8 cellular contexts compared by ENCODE assay signal in genomic region chr10:32346134-32346550, GRCh38. TPM values are rescaled to one million over a fixed set of nuclear protein-coding genes. Genes with fewer than 3 reads are reported as not detected.
DNase-seq lines count a peak whose midpoint lies in the region; ATAC-seq and TF ChIP-seq lines count a peak whose summit lies in the region.

No MANE protein-coding gene starts in this region.

- H3K4me3 Mint-ChIP-seq in natural killer cell treated with Interleukin-12 subunit alpha and Interleukin-12 subunit beta and Interleukin-15 and Interleukin-18, amount 100 ng/mL, for 72 hours = peak overlapping the region; percentile 89

- intact Hi-C loops in Panc1 (cut with micrococcal nuclease; ENCODE audit: unreplicated experiment) = loop anchor here (2.0 kb wide), 1 partner anchor 89 kb away; no protein-coding TSS in a partner anchor

- peaks cover 29% of the 10 kb centered on the region for H3K4me1 ChIP-seq in Panc1 (ENCODE audit: control insufficient read depth, insufficient read depth, low read length)

- peaks cover 19% of the 10 kb centered on the region for H3K36me3 ChIP-seq in KOPT-K1 (ENCODE audit: insufficient read depth, low read length)
- peaks cover 6% of the 10 kb centered on the region for H3K36me3 ChIP-seq in Panc1 (ENCODE audit: control insufficient read depth, insufficient read depth, low read length)

- TF ChIP-seq CTCF in Panc1 (IDR thresholded peaks at IDR 0.05) (peak; percentile 96), fibroblast of pulmonary artery (IDR thresholded peaks at IDR 0.05; ENCODE audit: low read length, missing control alignments) (peak; percentile 57)

- peak overlapping the region; percentile 95 to 96 for H3K27ac Mint-ChIP-seq in natural killer cell treated with Interleukin-12 subunit alpha and Interleukin-12 subunit beta and Interleukin-15 and Interleukin-18, amount 100 ng/mL, for 72 hours

- H3K4me3 ChIP-seq in Panc1 (ENCODE audit: low read depth in 2 of 2, low read length in 2 of 2) = peak overlapping the region; percentile 81 to 91
- peak overlapping the region; percentile 81 for H3K4me3 ChIP-seq in fibroblast of pulmonary artery (replicated peaks; ENCODE audit: low read depth, low read length)

- H3K27me3 ChIP-seq in Panc1 (ENCODE audit: control insufficient read depth, insufficient read depth, low read length) = no peaks in the 10 kb centered on the region

- DNase-seq in EH (ENCODE audit: low read depth) (peak; percentile 97), Panc1 (ENCODE audit: low read depth, low spot score) (peak; percentile 62), fibroblast of pulmonary artery (ENCODE audit: low read depth) (peak; percentile 97)
- peak; percentile 94 for DNase-seq in activated T-helper 9 cell treated with anti-CD3 and anti-CD28 coated beads, Interleukin-2, amount 50 U/mL, for 16 hours (ENCODE audit: low read depth)
- peak; percentile 98 for DNase-seq in natural killer cell treated with Interleukin-12 subunit alpha and Interleukin-12 subunit beta and Interleukin-15 and Interleukin-18, amount 100 ng/mL, for 72 hours (ENCODE audit: low spot score)
- peak; percentile 95 for DNase-seq in stimulated activated naive CD4-positive, alpha-beta T cell treated with Interleukin-2 at 50 U/mL for 16 hours (lab: John Stamatoyannopoulos, UW)

- POLR2A ChIA-PET in Panc1 (lab: Charles Lee) = interaction anchor here (0.6 kb wide), 1 partner anchor 94 kb away, joined by 5 read pairs; no protein-coding TSS in a partner anchor

- peak overlapping the region; percentile 99 for H3K27ac ChIP-seq in KOPT-K1 (ENCODE audit: low read depth, low read length, poor library complexity, severe bottlenecking)
- H3K27ac ChIP-seq in Panc1 (ENCODE audit: low read length) = peak overlapping the region; percentile 91

- peak; percentile 84 for ATAC-seq in GM21825 (IDR thresholded peaks at IDR 0.05; ENCODE audit: unreplicated experiment)
- peak; percentile 93 for ATAC-seq in Panc1
- peak; percentile 95 for ATAC-seq in natural killer cell treated with Interleukin-12 subunit alpha and Interleukin-12 subunit beta and Interleukin-15 and Interleukin-18, amount 100 ng/mL, for 72 hours

- H3K27me3 Mint-ChIP-seq in natural killer cell treated with Interleukin-12 subunit alpha and Interleukin-12 subunit beta and Interleukin-15 and Interleukin-18, amount 100 ng/mL, for 72 hours = no peaks in the 10 kb centered on the region

- H3K9me3 ChIP-seq in KOPT-K1 (ENCODE audit: insufficient read depth, low read length, poor library complexity, severe bottlenecking) (no peaks in the 10 kb centered on the region), Panc1 (ENCODE audit: control insufficient read depth, insufficient read depth, low read depth, low read length) (no peaks in the 10 kb centered on the region)

- no TSS peak for BruUV-seq in Panc1 (replicated peaks; lab: Mats Ljungman, UMichigan)

- no peaks in the 10 kb centered on the region for H3K9me3 Mint-ChIP-seq in natural killer cell treated with Interleukin-12 subunit alpha and Interleukin-12 subunit beta and Interleukin-15 and Interleukin-18, amount 100 ng/mL, for 72 hours

- peaks cover 4% of the 10 kb centered on the region for H3K36me3 Mint-ChIP-seq in natural killer cell treated with Interleukin-12 subunit alpha and Interleukin-12 subunit beta and Interleukin-15 and Interleukin-18, amount 100 ng/mL, for 72 hours

- H3K4me1 Mint-ChIP-seq in natural killer cell treated with Interleukin-12 subunit alpha and Interleukin-12 subunit beta and Interleukin-15 and Interleukin-18, amount 100 ng/mL, for 72 hours (ENCODE audit: low read depth in 2 of 2) = peaks cover 35 to 57% of the 10 kb centered on the region in 2 donors

- CTCF ChIA-PET in Panc1 (lab: Charles Lee) = interaction anchor here (0.6 kb wide), 1 partner anchor 78 kb away, joined by 6 read pairs; no protein-coding TSS in a partner anchor

- in situ Hi-C loops in Panc1 (cut with HindIII; ENCODE audit: low pct_unique_long_range_greater_than_20kb, low sequenced_read_pairs) = no loop called here

RNA-seq across cellular contexts. Expression of gene EPC1, which starts 0.8 kb away (rescaled TPM):
- 18.4 TPM for total RNA-seq in Panc1 (2021; ENCODE audit: unreplicated experiment)
- polyA plus RNA-seq in Panc1 (2012; ENCODE audit: insufficient read length) = 8.1 TPM
- total RNA-seq in natural killer cell treated with Interleukin-12 subunit alpha and Interleukin-12 subunit beta and Interleukin-15 and Interleukin-18, amount 100 ng/mL, for 72 hours = 10 to 100 TPM; 43.4 to 45.9 TPM

Comparison
In these comparisons a context has a peak if more than half of its experiments do, and no peak if none do; other contexts are left out.
1. Peak in every context shown above with its lines: DNase-seq, ATAC-seq, H3K4me3 ChIP-seq and H3K27ac ChIP-seq.